ENCODE assay signal across 8 cellular contexts in genomic region chr18:48951448-48952286, GRCh38. TPM values are rescaled to one million over a fixed set of nuclear protein-coding genes. Genes with fewer than 3 reads are reported as not detected.
A peak's percentile ranks its signal among the peaks of the same experiment; 100 is the strongest.
DNase-seq lines count a peak whose midpoint lies in the region; ATAC-seq and TF ChIP-seq lines count a peak whose summit lies in the region.

No MANE protein-coding gene starts in this region.

- peak overlapping the region; percentile 94 for H3K4me3 Mint-ChIP-seq in CD8-positive, alpha-beta T cell
- peak overlapping the region; percentile 95 for H3K4me3 Mint-ChIP-seq in activated CD8-positive, alpha-beta memory T cell treated with anti-CD3 and anti-CD28 coated beads, Interleukin-2, amount 10 ng/mL, durations not matched to agents 7 days and 5 days

- H3K27me3 Mint-ChIP-seq in CD8-positive, alpha-beta T cell (ENCODE audit: low read depth): peaks cover 3% of the 10 kb centered on the region
- no peaks in the 10 kb centered on the region for H3K27me3 Mint-ChIP-seq in activated CD8-positive, alpha-beta memory T cell treated with anti-CD3 and anti-CD28 coated beads, Interleukin-2, amount 10 ng/mL, durations not matched to agents 7 days and 5 days

- TF ChIP-seq CTCF in CD8-positive, alpha-beta T cell (IDR thresholded peaks at IDR 0.05): no peak
- no peak for TF ChIP-seq CTCF in HL-60 (IDR thresholded peaks at IDR 0.05; ENCODE audit: insufficient read depth, low read length)

- POLR2A ChIA-PET in CD8-positive, alpha-beta T cell (lab: Charles Lee): interaction anchor here (0.6 to 3.7 kb wide), 11 partner anchors 11 to 537 kb away, joined by 3 to 26 read pairs (median 4); no protein-coding TSS in a partner anchor

- no peaks in the 10 kb centered on the region for H3K36me3 ChIP-seq in CD8-positive, alpha-beta T cell (ENCODE audit: insufficient read depth, low read length)
- H3K36me3 ChIP-seq in endocrine pancreas (ENCODE audit: control insufficient read depth, insufficient read depth, low read length): no peaks in the 10 kb centered on the region

- ATAC-seq in CD8-positive, alpha-beta T cell: peak; percentile 35
- ATAC-seq in GM19463 (IDR thresholded peaks at IDR 0.05; ENCODE audit: unreplicated experiment): peak; percentile 31
- ATAC-seq in activated CD8-positive, alpha-beta memory T cell treated with anti-CD3 and anti-CD28 coated beads, Interleukin-2, amount 10 ng/mL, durations not matched to agents 7 days and 5 days: peak; percentile 56

- H3K27ac Mint-ChIP-seq in CD8-positive, alpha-beta T cell: peak overlapping the region; percentile 97
- H3K27ac Mint-ChIP-seq in activated CD8-positive, alpha-beta memory T cell treated with anti-CD3 and anti-CD28 coated beads, Interleukin-2, amount 10 ng/mL, durations not matched to agents 7 days and 5 days: peak overlapping the region; percentile 84

- no peaks in the 10 kb centered on the region for H3K9me3 Mint-ChIP-seq in CD8-positive, alpha-beta T cell
- no peaks in the 10 kb centered on the region for H3K9me3 Mint-ChIP-seq in activated CD8-positive, alpha-beta memory T cell treated with anti-CD3 and anti-CD28 coated beads, Interleukin-2, amount 10 ng/mL, durations not matched to agents 7 days and 5 days (ENCODE audit: low read depth)

- peak; percentile 61 to 85 (median 77) for DNase-seq in CD8-positive, alpha-beta T cell
- DNase-seq in HL-60 (ENCODE audit: low read depth in 1 of 2, low spot score in 1 of 2) (peak; percentile 88 to 89), NOMO-1 treated with dmso at 0.1 percent for 144 hours (lab: John Stamatoyannopoulos, UW; ENCODE audit: unreplicated experiment) (peak; percentile 67), mesenteric fat pad (ENCODE audit: low spot score) (peak; percentile 95)
- DNase-seq in activated CD8-positive, alpha-beta memory T cell treated with anti-CD3 and anti-CD28 coated beads, Interleukin-2, amount 10 ng/mL, durations not matched to agents 7 days and 5 days: peak; percentile 84
- DNase-seq in stimulated activated CD8-positive, alpha-beta memory T cell treated with anti-CD3 and anti-CD28 coated beads, Interleukin-2, amount 100 ng/mL, for 1 hour (ENCODE audit: low read depth in 2 of 2): peak; percentile 56 to 68

- peak overlapping the region; percentile 77 for H3K4me3 ChIP-seq in CD8-positive, alpha-beta T cell (ENCODE audit: low read depth, low read length)
- H3K4me3 ChIP-seq in HL-60 (replicated peaks; ENCODE audit: insufficient read depth, low read length): peak overlapping the region; percentile 72
- no peak overlapping the region for H3K4me3 ChIP-seq in endocrine pancreas (ENCODE audit: control insufficient read depth, insufficient read depth, low read length)

- H3K36me3 Mint-ChIP-seq in CD8-positive, alpha-beta T cell: peaks cover 25% of the 10 kb centered on the region
- H3K36me3 Mint-ChIP-seq in activated CD8-positive, alpha-beta memory T cell treated with anti-CD3 and anti-CD28 coated beads, Interleukin-2, amount 10 ng/mL, durations not matched to agents 7 days and 5 days: peaks cover 22% of the 10 kb centered on the region

- no peaks in the 10 kb centered on the region for H3K27me3 ChIP-seq in CD8-positive, alpha-beta T cell (ENCODE audit: insufficient read depth, low read length)
- no peaks in the 10 kb centered on the region for H3K27me3 ChIP-seq in HL-60 (ENCODE audit: insufficient read depth, poor library complexity, severe bottlenecking)
- no peaks in the 10 kb centered on the region for H3K27me3 ChIP-seq in endocrine pancreas (ENCODE audit: control insufficient read depth, insufficient read depth, low read length)

- intact Hi-C loops in CD8-positive, alpha-beta T cell (cut with DNase I, micrococcal nuclease): loop anchor here (1.0 to 10.0 kb wide), 10 partner anchors 13 to 1336 kb away; partner anchors contain the start of genes ACAA2 (in 1 of the 2) and CXXC1 (in 1 of the 2)

- H3K27ac ChIP-seq in CD8-positive, alpha-beta T cell (ENCODE audit: low read depth, low read length): peak overlapping the region; percentile 82
- H3K27ac ChIP-seq in HL-60 (replicated peaks): peak overlapping the region; percentile 93

- H3K4me1 ChIP-seq in CD8-positive, alpha-beta T cell (ENCODE audit: insufficient read depth, low read length): peaks cover 24% of the 10 kb centered on the region
- H3K4me1 ChIP-seq in endocrine pancreas (ENCODE audit: control insufficient read depth, insufficient read depth, low read length): peaks cover 7% of the 10 kb centered on the region

- H3K9me3 ChIP-seq in CD8-positive, alpha-beta T cell (ENCODE audit: low read length): no peaks in the 10 kb centered on the region
- no peaks in the 10 kb centered on the region for H3K9me3 ChIP-seq in endocrine pancreas (ENCODE audit: control insufficient read depth, low read length)

- peak overlapping the region; percentile 34 for H3K9ac ChIP-seq in endocrine pancreas (ENCODE audit: control insufficient read depth, insufficient read depth, low read length)

- CTCF ChIA-PET in CD8-positive, alpha-beta T cell (lab: Charles Lee): interaction anchor here (0.8 to 3.1 kb wide), 10 partner anchors 11 to 240 kb away, joined by 3 to 16 read pairs (median 3); no protein-coding TSS in a partner anchor
- CTCF ChIA-PET in activated CD8-positive, alpha-beta memory T cell treated with anti-CD3 and anti-CD28 coated beads, Interleukin-2, amount 10 ng/mL, durations not matched to agents 7 days and 5 days (lab: Charles Lee): interaction anchor here (1.0 to 2.1 kb wide), 9 partner anchors 10 to 218 kb away, joined by 3 to 10 read pairs (median 4); no protein-coding TSS in a partner anchor

- peaks cover 51% of the 10 kb centered on the region for H3K4me1 Mint-ChIP-seq in CD8-positive, alpha-beta T cell (ENCODE audit: low read depth)
- peaks cover 32% of the 10 kb centered on the region for H3K4me1 Mint-ChIP-seq in activated CD8-positive, alpha-beta memory T cell treated with anti-CD3 and anti-CD28 coated beads, Interleukin-2, amount 10 ng/mL, durations not matched to agents 7 days and 5 days

RNA-seq across cellular contexts. Expression of gene SMAD7, which starts 0.9 kb away (rescaled TPM):
- total RNA-seq in CD8-positive, alpha-beta T cell: 100 to 1,000 TPM; 227 to 236 TPM
- total RNA-seq in activated CD8-positive, alpha-beta memory T cell treated with anti-CD3 and anti-CD28 coated beads, Interleukin-2, amount 10 ng/mL, durations not matched to agents 7 days and 5 days: 10 to 100 TPM; 18.5 to 29.3 TPM
- total RNA-seq in mesenteric fat pad: 56.2 TPM
